1 cellular context compared by ENCODE assay signal in genomic region chr11:12698049-12698448, GRCh38.
TF ChIP-seq lines count a peak whose summit lies in the region.

No MANE protein-coding gene starts in this region.

TF ChIP-seq in IMR-90, 13 proteins besides CTCF, POLR2A, EP300 and RAD21 (continued from another document):
- TF ChIP-seq FOS (IDR thresholded peaks at IDR 0.05; ENCODE audit: low read depth, low read length), result no peak
- TF ChIP-seq CEBPB (IDR thresholded peaks at IDR 0.05; ENCODE audit: low read depth, low read length), result no peak
- TF ChIP-seq SMC3 (IDR thresholded peaks at IDR 0.05; ENCODE audit: low read depth, low read length), result no peak
